20 cellular contexts compared by ENCODE assay signal in the genomic region with DNA sequence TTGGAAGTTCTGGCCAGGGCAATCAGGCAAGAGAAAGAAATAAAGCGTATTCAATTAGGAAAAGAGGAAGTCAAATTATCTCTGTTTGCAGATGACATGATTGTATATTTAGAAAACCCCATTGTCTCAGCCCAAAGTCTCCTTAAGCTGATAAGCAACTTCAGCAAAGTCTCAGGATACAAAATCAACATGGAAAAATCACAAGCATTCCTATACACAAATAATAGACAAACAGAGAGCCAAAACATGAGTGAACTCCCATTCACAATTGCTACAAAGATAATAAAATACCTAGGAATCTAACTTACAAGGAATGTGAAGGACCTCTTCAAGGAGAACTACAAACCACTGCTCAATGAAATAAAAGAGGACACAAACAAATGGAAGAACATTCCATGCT. TPM values are rescaled to one million over a fixed set of nuclear protein-coding genes. Genes with fewer than 3 reads are reported as not detected.
"Had no signal": no experiment of that assay in that cellular context is flagged by ENCODE, and none has a peak within 500 bp of the region (broad histone marks: within the 10 kb centered on the region; RNA-seq: fewer than 3 reads in every experiment).

No MANE protein-coding gene starts in this region.

RNA-seq across cellular contexts. Expression of gene TMEM244, which starts 21.6 kb away (rescaled TPM):
- total RNA-seq: activated naive CD4-positive, alpha-beta T cell treated with anti-CD3 and anti-CD28 coated beads for 36 hours; activated naive CD4-positive, alpha-beta T cell treated with anti-CD3 and anti-CD28 coated beads, Interleukin-2, amount 50 U/mL, for 72 hours; activated naive CD8-positive, alpha-beta T cell treated with anti-CD3 and anti-CD28 coated beads for 36 hours; activated T-cell treated with anti-CD3 and anti-CD28 coated beads, Interleukin-2, amount 50 U/mL, for 4 hours; activated T-cell treated with anti-CD3 and anti-CD28 coated beads, Interleukin-2, amount 50 U/mL, for 72 hours; activated T-helper 1 cell treated with anti-CD3 and anti-CD28 coated beads, Interleukin-12 subunit alpha, Interleukin-12 subunit beta, Interleukin-2, Interleukin-4 antibody, amounts not matched to agents 30 ng/mL and 10 ng/mL and 1 ng/mL, durations not matched to agents 14 hours and 24 hours and 36 hours; activated T-helper 17 cell treated with anti-CD3 and anti-CD28 coated beads, Interleukin-2, amount 50 U/mL, for 72 hours; activated T-helper 2 cell treated with anti-CD3 and anti-CD28 coated beads, Interferon-gamma antibody, Interleukin-2, Interleukin-4, amounts not matched to agents 10 μg/mL and 5 μg/mL and 100 μg/mL, durations not matched to agents 14 hours and 24 hours and 36 hours; adrenal gland; aorta; ascending aorta; astrocyte; body of pancreas; breast epithelium; bronchial epithelial cell; cardiac muscle cell; cardiac septum; cerebellum; chondrocyte had no signal
- polyA plus RNA-seq: adipose tissue, adrenal gland, aorta, cardiac muscle cell had no signal
